Comparison of ENCODE assay signal across 19 cellular contexts in the genomic region with DNA sequence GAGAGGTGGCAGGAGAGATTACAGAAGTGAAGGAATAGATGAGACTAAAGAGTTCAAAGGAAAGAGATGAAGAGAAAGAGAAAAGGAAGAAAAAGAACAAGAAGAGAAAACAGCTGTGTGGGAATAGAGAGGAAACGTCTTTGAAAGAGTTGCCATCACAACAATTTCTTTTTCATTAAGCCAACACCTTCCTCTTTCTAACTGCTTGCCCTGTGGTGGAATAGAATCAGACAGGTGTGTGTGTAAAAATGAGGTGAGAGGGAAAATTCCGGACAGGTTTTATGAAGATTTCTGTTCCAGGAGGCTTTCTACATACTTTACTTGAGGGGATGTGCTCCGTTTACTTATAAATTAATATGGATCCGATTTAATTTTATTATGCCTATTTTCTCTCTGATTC. TPM values are rescaled to one million over a fixed set of nuclear protein-coding genes. Genes with fewer than 3 reads are reported as not detected.
A peak's percentile ranks its signal among the peaks of the same experiment; 100 is the strongest.
DNase-seq lines count a peak whose midpoint lies in the region; ATAC-seq lines count a peak whose summit lies in the region.
"Had no signal": no experiment of that assay in that cellular context is flagged by ENCODE, and none has a peak within 500 bp of the region (broad histone marks: within the 10 kb centered on the region; RNA-seq: fewer than 3 reads in every experiment).

No MANE protein-coding gene starts in this region.

- H3K36me3 ChIP-seq in KOPT-K1 (ENCODE audit: insufficient read depth, low read length), result no peaks in the 10 kb centered on the region
- H3K36me3 ChIP-seq: left lung had no signal

- H3K9me3 Mint-ChIP-seq in activated naive CD4-positive, alpha-beta T cell treated with anti-CD3 and anti-CD28 coated beads, Interleukin-2, amount 50 U/mL, for 24 hours, result no peaks in the 10 kb centered on the region
- H3K9me3 Mint-ChIP-seq in central memory CD8-positive, alpha-beta T cell, result no peaks in the 10 kb centered on the region

- no peak for ATAC-seq in central memory CD8-positive, alpha-beta T cell (replicated peaks; ENCODE audit: extremely low read depth, poor library complexity, severe bottlenecking)
- ATAC-seq in HG03432 (IDR thresholded peaks at IDR 0.05; ENCODE audit: unreplicated experiment) (no peak), HG03520 (IDR thresholded peaks at IDR 0.05; ENCODE audit: unreplicated experiment) (no peak)

- H3K27ac ChIP-seq in KOPT-K1 (ENCODE audit: low read depth, low read length, poor library complexity, severe bottlenecking), result peak overlapping the region; percentile 66

- peak overlapping the region; percentile 8 for H3K4me3 Mint-ChIP-seq in activated naive CD4-positive, alpha-beta T cell treated with anti-CD3 and anti-CD28 coated beads, Interleukin-2, amount 50 U/mL, for 24 hours
- peak overlapping the region; percentile 2 for H3K4me3 Mint-ChIP-seq in central memory CD8-positive, alpha-beta T cell

- H3K4me1 Mint-ChIP-seq in activated naive CD4-positive, alpha-beta T cell treated with anti-CD3 and anti-CD28 coated beads, Interleukin-2, amount 50 U/mL, for 24 hours, result peaks cover 19% of the 10 kb centered on the region
- peaks cover 33% of the 10 kb centered on the region for H3K4me1 Mint-ChIP-seq in central memory CD8-positive, alpha-beta T cell

- no peaks in the 10 kb centered on the region for H3K9me3 ChIP-seq in KOPT-K1 (ENCODE audit: insufficient read depth, low read length, poor library complexity, severe bottlenecking)
- H3K9me3 ChIP-seq: left lung had no signal

- DNase-seq in activated naive CD4-positive, alpha-beta T cell (lab: John Stamatoyannopoulos, UW), result no peak
- DNase-seq in central memory CD8-positive, alpha-beta T cell (ENCODE audit: low spot score in 2 of 2), result no peak
- DNase-seq in ureter (ENCODE audit: low spot score), result no peak
- DNase-seq: activated CD4-positive, CD25-positive, alpha-beta regulatory T cell; glutamatergic neuron; midbrain; NCI-H2107; NCI-H524 treated with DMSO at 0.1 percent for 48 hours; retina had no signal

- H3K27ac Mint-ChIP-seq in activated naive CD4-positive, alpha-beta T cell treated with anti-CD3 and anti-CD28 coated beads, Interleukin-2, amount 50 U/mL, for 24 hours, result peak overlapping the region; percentile 2
- H3K27ac Mint-ChIP-seq in central memory CD8-positive, alpha-beta T cell (ENCODE audit: low read depth), result peak overlapping the region; percentile 1

- H3K27me3 Mint-ChIP-seq in activated naive CD4-positive, alpha-beta T cell treated with anti-CD3 and anti-CD28 coated beads, Interleukin-2, amount 50 U/mL, for 24 hours, result no peaks in the 10 kb centered on the region
- H3K27me3 Mint-ChIP-seq in central memory CD8-positive, alpha-beta T cell, result no peaks in the 10 kb centered on the region

- H3K36me3 Mint-ChIP-seq in activated naive CD4-positive, alpha-beta T cell treated with anti-CD3 and anti-CD28 coated beads, Interleukin-2, amount 50 U/mL, for 24 hours, result peaks cover 2% of the 10 kb centered on the region
- H3K36me3 Mint-ChIP-seq in central memory CD8-positive, alpha-beta T cell (ENCODE audit: insufficient read depth), result peaks cover 5% of the 10 kb centered on the region

RNA-seq across cellular contexts. Expression of gene DTHD1, which starts 28.8 kb away (rescaled TPM):
- 1.1 TPM for total RNA-seq in ureter
- total RNA-seq: astrocyte, fibroblast of lung, H1, HT1080, LHCN-M2 had no signal
